In genomic region chrX:32016195-32016594, GRCh38 we compare ENCODE assay signal across 7 cellular contexts.
"Had no signal": no experiment of that assay in that cellular context is flagged by ENCODE, and none has a peak within 500 bp of the region (broad histone marks: within the 10 kb centered on the region; RNA-seq: fewer than 3 reads in every experiment).

No MANE protein-coding gene starts in this region.

- FAIRE-seq: HepG2, K562 had no signal

- ATAC-seq: HepG2, K562 had no signal

- H3K4me3 ChIP-seq: K562 had no signal

- H3K27ac ChIP-seq: HL-60, KMS-11 had no signal

- DNase-seq: IMR-90, KBM-7, KG1 had no signal
